ENCODE assay signal across 19 cellular contexts in the genomic region with DNA sequence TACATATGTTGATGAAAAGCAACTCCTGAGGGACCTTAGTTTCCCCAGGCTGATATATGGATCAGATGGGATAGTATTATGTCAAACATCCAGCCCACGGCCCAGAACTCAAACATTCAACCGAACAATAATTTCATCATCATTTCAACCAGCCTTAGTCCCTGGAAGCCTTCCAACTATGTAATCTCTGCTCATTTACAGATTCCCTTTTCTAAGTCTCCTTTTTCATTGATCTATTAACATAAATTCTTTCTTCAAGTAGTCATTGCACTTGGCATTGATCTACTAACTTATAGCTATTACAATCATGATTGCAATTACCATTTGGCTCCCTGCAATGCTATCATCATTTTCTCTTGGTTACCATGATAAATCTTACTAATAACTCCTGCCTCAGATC.
"Had no signal": no experiment of that assay in that cellular context is flagged by ENCODE, and none has a peak within 500 bp of the region (broad histone marks: within the 10 kb centered on the region; RNA-seq: fewer than 3 reads in every experiment).

No MANE protein-coding gene starts in this region.

- H3K4me3 ChIP-seq: K562, SJSA1, SK-N-MC had no signal

- H3K27me3 ChIP-seq: SJSA1 had no signal

- H3K36me3 ChIP-seq: SJSA1 had no signal

- DNase-seq: Kasumi-1, MM.1S, NCI-H1092 treated with DMSO at 0.1 percent for 48 hours, NCI-H1436, NCI-H1930, NCI-H2081, NCI-H2107, NCI-H2227 treated with DMSO at 0.1 percent for 48 hours, NCI-H524, NCI-H526 treated with DMSO at 0.1 percent for 48 hours, NCI-H774, Right ventricle myocardium superior, RPMI8226, SIG-M5 had no signal

- H3K27ac ChIP-seq: HL-60, KMS-11, SJSA1, SK-N-MC had no signal

- H3K9me3 ChIP-seq: SJSA1 had no signal
